Comparison of ENCODE assay signal across 1 cellular context in genomic region chr1:39116868-39117728, GRCh38.
TF ChIP-seq lines count a peak whose summit lies in the region.

No MANE protein-coding gene starts in this region.

TF ChIP-seq in K562, 482 proteins besides CTCF, POLR2A, EP300 and RAD21 (continued from another document):
- TF ChIP-seq, protein P1, sequence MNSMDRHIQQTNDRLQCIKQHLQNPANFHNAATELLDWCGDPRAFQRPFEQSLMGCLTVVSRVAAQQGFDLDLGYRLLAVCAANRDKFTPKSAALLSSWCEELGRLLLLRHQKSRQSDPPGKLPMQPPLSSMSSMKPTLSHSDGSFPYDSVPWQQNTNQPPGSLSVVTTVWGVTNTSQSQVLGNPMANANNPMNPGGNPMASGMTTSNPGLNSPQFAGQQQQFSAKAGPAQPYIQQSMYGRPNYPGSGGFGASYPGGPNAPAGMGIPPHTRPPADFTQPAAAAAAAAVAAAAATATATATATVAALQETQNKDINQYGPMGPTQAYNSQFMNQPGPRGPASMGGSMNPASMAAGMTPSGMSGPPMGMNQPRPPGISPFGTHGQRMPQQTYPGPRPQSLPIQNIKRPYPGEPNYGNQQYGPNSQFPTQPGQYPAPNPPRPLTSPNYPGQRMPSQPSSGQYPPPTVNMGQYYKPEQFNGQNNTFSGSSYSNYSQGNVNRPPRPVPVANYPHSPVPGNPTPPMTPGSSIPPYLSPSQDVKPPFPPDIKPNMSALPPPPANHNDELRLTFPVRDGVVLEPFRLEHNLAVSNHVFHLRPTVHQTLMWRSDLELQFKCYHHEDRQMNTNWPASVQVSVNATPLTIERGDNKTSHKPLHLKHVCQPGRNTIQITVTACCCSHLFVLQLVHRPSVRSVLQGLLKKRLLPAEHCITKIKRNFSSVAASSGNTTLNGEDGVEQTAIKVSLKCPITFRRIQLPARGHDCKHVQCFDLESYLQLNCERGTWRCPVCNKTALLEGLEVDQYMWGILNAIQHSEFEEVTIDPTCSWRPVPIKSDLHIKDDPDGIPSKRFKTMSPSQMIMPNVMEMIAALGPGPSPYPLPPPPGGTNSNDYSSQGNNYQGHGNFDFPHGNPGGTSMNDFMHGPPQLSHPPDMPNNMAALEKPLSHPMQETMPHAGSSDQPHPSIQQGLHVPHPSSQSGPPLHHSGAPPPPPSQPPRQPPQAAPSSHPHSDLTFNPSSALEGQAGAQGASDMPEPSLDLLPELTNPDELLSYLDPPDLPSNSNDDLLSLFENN (IDR thresholded peaks at IDR 0.05; ENCODE audit: low read depth in 2 of 2, low read length in 2 of 2) = 0 out of 4 replicates have a peak, but pooled peaks of 1 of the 2 experiments have one; percentile 9
- no peak; the same call in 1 of the 2 replicates for TF ChIP-seq ESRRB (CRISPR knock-in tag; IDR thresholded peaks at IDR 0.05; ENCODE audit: borderline replicate concordance)
- no peak for TF ChIP-seq ZNF431 (CRISPR knock-in tag; IDR thresholded peaks at IDR 0.05)
- no peak for TF ChIP-seq PCBP2 (IDR thresholded peaks at IDR 0.05; ENCODE audit: low read depth, low read length, poor library complexity, severe bottlenecking)
- no peak for TF ChIP-seq ZNF212 (CRISPR knock-in tag; IDR thresholded peaks at IDR 0.05)
- no peak for TF ChIP-seq OTX1 (CRISPR knock-in tag; IDR thresholded peaks at IDR 0.05)
- TF ChIP-seq MCM3 (IDR thresholded peaks at IDR 0.05) = no peak
- TF ChIP-seq, protein P2, sequence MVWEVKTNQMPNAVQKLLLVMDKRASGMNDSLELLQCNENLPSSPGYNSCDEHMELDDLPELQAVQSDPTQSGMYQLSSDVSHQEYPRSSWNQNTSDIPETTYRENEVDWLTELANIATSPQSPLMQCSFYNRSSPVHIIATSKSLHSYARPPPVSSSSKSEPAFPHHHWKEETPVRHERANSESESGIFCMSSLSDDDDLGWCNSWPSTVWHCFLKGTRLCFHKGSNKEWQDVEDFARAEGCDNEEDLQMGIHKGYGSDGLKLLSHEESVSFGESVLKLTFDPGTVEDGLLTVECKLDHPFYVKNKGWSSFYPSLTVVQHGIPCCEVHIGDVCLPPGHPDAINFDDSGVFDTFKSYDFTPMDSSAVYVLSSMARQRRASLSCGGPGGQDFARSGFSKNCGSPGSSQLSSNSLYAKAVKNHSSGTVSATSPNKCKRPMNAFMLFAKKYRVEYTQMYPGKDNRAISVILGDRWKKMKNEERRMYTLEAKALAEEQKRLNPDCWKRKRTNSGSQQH (CRISPR knock-in tag; IDR thresholded peaks at IDR 0.05) = peak; percentile 78; the same call in 1 of the 2 replicates
- TF ChIP-seq DDX20 (tag; IDR thresholded peaks at IDR 0.05; ENCODE audit: low read depth) = no peak
- TF ChIP-seq RFX1 (IDR thresholded peaks at IDR 0.05) = no peak
- TF ChIP-seq PKNOX1 (IDR thresholded peaks at IDR 0.05) = peak; percentile 45; the same call in 1 of the 2 replicates
- TF ChIP-seq PCBP1 (IDR thresholded peaks at IDR 0.05; ENCODE audit: low read depth, low read length, poor library complexity, severe bottlenecking) = no peak
- TF ChIP-seq, protein P3, sequence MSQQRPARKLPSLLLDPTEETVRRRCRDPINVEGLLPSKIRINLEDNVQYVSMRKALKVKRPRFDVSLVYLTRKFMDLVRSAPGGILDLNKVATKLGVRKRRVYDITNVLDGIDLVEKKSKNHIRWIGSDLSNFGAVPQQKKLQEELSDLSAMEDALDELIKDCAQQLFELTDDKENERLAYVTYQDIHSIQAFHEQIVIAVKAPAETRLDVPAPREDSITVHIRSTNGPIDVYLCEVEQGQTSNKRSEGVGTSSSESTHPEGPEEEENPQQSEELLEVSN (IDR thresholded peaks at IDR 0.05; ENCODE audit: borderline replicate concordance in 1 of 2, extremely low read depth in 1 of 2, insufficient read depth in 1 of 2, insufficient read length in 1 of 2, low read depth in 1 of 2, low read length in 1 of 2, poor library complexity in 1 of 2, severe bottlenecking in 1 of 2) = no peak
- no peak for TF ChIP-seq ZNF518B (CRISPR knock-in tag; IDR thresholded peaks at IDR 0.05)
- TF ChIP-seq, protein P4, sequence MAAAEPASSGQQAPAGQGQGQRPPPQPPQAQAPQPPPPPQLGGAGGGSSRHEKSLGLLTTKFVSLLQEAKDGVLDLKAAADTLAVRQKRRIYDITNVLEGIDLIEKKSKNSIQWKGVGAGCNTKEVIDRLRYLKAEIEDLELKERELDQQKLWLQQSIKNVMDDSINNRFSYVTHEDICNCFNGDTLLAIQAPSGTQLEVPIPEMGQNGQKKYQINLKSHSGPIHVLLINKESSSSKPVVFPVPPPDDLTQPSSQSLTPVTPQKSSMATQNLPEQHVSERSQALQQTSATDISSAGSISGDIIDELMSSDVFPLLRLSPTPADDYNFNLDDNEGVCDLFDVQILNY (CRISPR knock-in tag; IDR thresholded peaks at IDR 0.05) = no peak
- TF ChIP-seq PHTF2 (CRISPR knock-in tag; IDR thresholded peaks at IDR 0.05) = no peak
- TF ChIP-seq FOXP4 (CRISPR knock-in tag; IDR thresholded peaks at IDR 0.05; ENCODE audit: borderline replicate concordance) = no peak
- peak; percentile 54 for TF ChIP-seq HMBOX1 (IDR thresholded peaks at IDR 0.05)
TF ChIP-seq in K562: peak in this region for 67.
